ENCODE assay signal across 1 cellular context in the genomic region with DNA sequence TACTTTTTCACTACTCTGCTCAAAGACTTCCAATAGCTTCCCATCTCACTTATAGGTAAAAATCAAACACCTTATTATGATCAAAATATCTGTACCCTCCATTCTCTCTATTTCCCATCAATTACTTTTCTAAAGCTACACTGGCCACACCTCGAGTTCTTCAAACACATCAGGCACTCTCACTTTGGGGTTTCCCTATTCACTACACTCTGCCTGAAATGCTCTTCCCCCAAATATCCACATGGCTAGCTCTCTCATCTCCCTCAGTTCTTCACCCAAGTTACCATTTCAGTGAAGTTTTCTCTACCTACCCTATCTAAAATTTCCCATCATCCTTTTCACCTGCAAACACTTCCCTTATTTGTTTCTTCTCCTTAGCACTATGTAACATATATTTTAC.
TF ChIP-seq lines count a peak whose summit lies in the region.

No MANE protein-coding gene starts in this region.

TF ChIP-seq in GM12878, 131 proteins besides CTCF, POLR2A, EP300 and RAD21:
- TF ChIP-seq DPF2 (IDR thresholded peaks at IDR 0.05) = no peak
- TF ChIP-seq CHD2 (IDR thresholded peaks at IDR 0.05; ENCODE audit: borderline replicate concordance, low read depth, low read length) = no peak
- no peak for TF ChIP-seq YY1 (IDR thresholded peaks at IDR 0.05; ENCODE audit: low read depth, low read length)
- no peak for TF ChIP-seq RFX5 (IDR thresholded peaks at IDR 0.05; ENCODE audit: low read depth, low read length)
- TF ChIP-seq JUND (IDR thresholded peaks at IDR 0.05; ENCODE audit: low read depth, low read length) = no peak
- TF ChIP-seq, protein P1, sequence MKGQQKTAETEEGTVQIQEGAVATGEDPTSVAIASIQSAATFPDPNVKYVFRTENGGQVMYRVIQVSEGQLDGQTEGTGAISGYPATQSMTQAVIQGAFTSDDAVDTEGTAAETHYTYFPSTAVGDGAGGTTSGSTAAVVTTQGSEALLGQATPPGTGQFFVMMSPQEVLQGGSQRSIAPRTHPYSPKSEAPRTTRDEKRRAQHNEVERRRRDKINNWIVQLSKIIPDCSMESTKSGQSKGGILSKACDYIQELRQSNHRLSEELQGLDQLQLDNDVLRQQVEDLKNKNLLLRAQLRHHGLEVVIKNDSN (IDR thresholded peaks at IDR 0.05; ENCODE audit: borderline replicate concordance, extremely low read length, insufficient read depth, low read depth, low read length) = no peak
- no peak for TF ChIP-seq EED (IDR thresholded peaks at IDR 0.05; ENCODE audit: low read depth)
- TF ChIP-seq RB1 (IDR thresholded peaks at IDR 0.05; ENCODE audit: borderline replicate concordance) = no peak
